Comparison of ENCODE assay signal across 31 cellular contexts in the genomic region with DNA sequence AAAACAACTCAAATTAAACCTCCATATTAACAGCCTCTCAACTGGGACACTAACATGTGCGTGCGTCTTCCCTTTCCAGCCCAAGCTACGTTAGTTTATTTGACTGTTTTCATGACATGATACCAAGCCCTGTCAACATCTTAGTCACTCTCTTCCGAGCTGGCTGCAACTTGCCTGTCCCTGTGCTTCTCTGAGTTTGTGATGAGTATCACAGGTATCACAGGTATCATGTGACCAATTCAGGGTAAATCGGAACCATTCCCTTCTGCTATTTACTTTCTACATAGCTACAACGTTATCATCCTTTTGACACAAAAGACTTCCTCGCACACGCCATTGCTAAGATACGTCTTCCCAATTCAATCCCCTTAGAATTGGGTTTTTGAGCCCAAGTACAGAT.
"Had no signal": no experiment of that assay in that cellular context is flagged by ENCODE, and none has a peak within 500 bp of the region (broad histone marks: within the 10 kb centered on the region; RNA-seq: fewer than 3 reads in every experiment).

No MANE protein-coding gene starts in this region.

- H3K36me3 Mint-ChIP-seq: activated naive CD8-positive, alpha-beta T cell; T-cell had no signal

- ATAC-seq: activated T-cell treated with anti-CD3 and anti-CD28 coated beads, Interleukin-2, amount 50 U/mL, for 4 hours; activated T-helper 17 cell treated with anti-CD3 and anti-CD28 coated beads, Interleukin-2, amount 50 U/mL, for 72 hours; Panc1; Right ventricle myocardium inferior; T-cell had no signal

- H3K36me3 ChIP-seq: brain microvascular endothelial cell had no signal

- H3K27me3 ChIP-seq: brain microvascular endothelial cell had no signal

- H3K4me3 Mint-ChIP-seq: activated B cell treated with CpG ODN at 0.5 μM for 24 hours; activated CD4-positive, alpha-beta T cell treated with anti-CD3 and anti-CD28 coated beads, Interleukin-2, amount 10 ng/mL, durations not matched to agents 24 days and 14 days; activated naive CD4-positive, alpha-beta T cell treated with anti-CD3 and anti-CD28 coated beads for 36 hours; activated naive CD8-positive, alpha-beta T cell; activated T-cell treated with anti-CD3 and anti-CD28 coated beads, Interleukin-2, amount 50 U/mL, for 4 hours; activated T-helper 17 cell treated with anti-CD3 and anti-CD28 coated beads, Interleukin-2, amount 50 U/mL, for 72 hours; T-cell had no signal

- H3K9me3 Mint-ChIP-seq: activated B cell treated with CpG ODN at 0.5 μM for 24 hours; activated CD4-positive, alpha-beta T cell treated with anti-CD3 and anti-CD28 coated beads, Interleukin-2, amount 10 ng/mL, durations not matched to agents 24 days and 14 days; activated naive CD4-positive, alpha-beta T cell treated with anti-CD3 and anti-CD28 coated beads for 36 hours; activated T-cell treated with anti-CD3 and anti-CD28 coated beads, Interleukin-2, amount 50 U/mL, for 4 hours; activated T-helper 17 cell treated with anti-CD3 and anti-CD28 coated beads, Interleukin-2, amount 50 U/mL, for 72 hours; T-cell had no signal

- DNase-seq: activated B cell treated with CpG ODN at 0.5 μM for 24 hours; activated CD4-positive, alpha-beta T cell treated with anti-CD3 and anti-CD28 coated beads for 1 hour; activated CD4-positive, alpha-beta T cell treated with anti-CD3 and anti-CD28 coated beads, Interleukin-2, amount 10 ng/mL, durations not matched to agents 24 days and 14 days; activated CD4-positive, alpha-beta T cell treated with anti-CD3 and anti-CD28 coated beads, Interleukin-2, amount 50 U/mL, for 48 hours; activated CD8-positive, alpha-beta memory T cell treated with anti-CD3 and anti-CD28 coated beads for 24 hours; activated gamma-delta T cell; activated naive CD4-positive, alpha-beta T cell treated with anti-CD3 and anti-CD28 coated beads for 36 hours; activated T-cell treated with anti-CD3 and anti-CD28 coated beads, Interleukin-2, amount 50 U/mL, for 4 hours; amygdala; brain microvascular endothelial cell; cerebellar nuclear complex; KG1; NCI-H1092; NCI-H1417 treated with DMSO at 0.1 percent for 48 hours; NCI-H1694; NCI-H2081; NCI-H2171 treated with DMSO at 0.1 percent for 48 hours; NCI-H226; NCI-H526 treated with DMSO at 0.1 percent for 48 hours; NK-92 treated with Interleukin-12 subunit alpha and Interleukin-12 subunit beta, amount 100 ng/mL, for 24 hours; OCI-M1; RPMI8226; T-cell; T-helper 2 cell; T1000 had no signal

- H3K27ac ChIP-seq: brain microvascular endothelial cell, SK-N-MC had no signal

- FAIRE-seq: TTC549 had no signal

- H3K27ac Mint-ChIP-seq: activated B cell treated with CpG ODN at 0.5 μM for 24 hours; activated CD4-positive, alpha-beta T cell treated with anti-CD3 and anti-CD28 coated beads, Interleukin-2, amount 10 ng/mL, durations not matched to agents 24 days and 14 days; activated naive CD4-positive, alpha-beta T cell treated with anti-CD3 and anti-CD28 coated beads for 36 hours; activated naive CD8-positive, alpha-beta T cell; activated T-helper 17 cell treated with anti-CD3 and anti-CD28 coated beads, Interleukin-2, amount 50 U/mL, for 72 hours had no signal

- H3K4me3 ChIP-seq: SK-N-MC had no signal
